14 cellular contexts compared by ENCODE assay signal in the genomic region with DNA sequence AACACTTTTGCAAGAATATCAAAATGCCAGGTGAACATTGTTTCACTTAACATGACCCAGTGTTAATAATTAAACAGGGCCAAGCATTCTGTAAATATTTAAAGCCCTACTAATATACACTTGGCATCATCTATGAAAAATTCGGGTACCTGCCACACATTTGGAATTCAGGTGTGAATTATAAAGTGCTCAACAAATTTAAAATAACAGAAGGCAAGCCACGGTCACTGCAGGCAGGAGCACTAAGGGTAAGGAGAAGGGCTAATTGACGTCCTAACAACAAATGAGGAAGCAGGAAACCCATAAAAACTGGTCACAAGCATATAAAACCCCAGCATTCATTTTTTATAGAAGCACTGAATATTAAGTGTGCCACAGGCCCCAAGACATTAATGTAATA.
"Had no signal": no experiment of that assay in that cellular context is flagged by ENCODE, and none has a peak within 500 bp of the region (broad histone marks: within the 10 kb centered on the region; RNA-seq: fewer than 3 reads in every experiment).

No MANE protein-coding gene starts in this region.

- H3K9me3 Mint-ChIP-seq: activated T-helper 2 cell treated with anti-CD3 and anti-CD28 coated beads, Interferon-gamma antibody, Interleukin-2, Interleukin-4, amounts not matched to agents 10 μg/mL and 5 μg/mL and 100 μg/mL, durations not matched to agents 14 hours and 24 hours and 36 hours; naive thymus-derived CD8-positive, alpha-beta T cell had no signal

- H3K36me3 Mint-ChIP-seq: naive thymus-derived CD8-positive, alpha-beta T cell had no signal

- H3K4me3 ChIP-seq: adrenal gland, heart left ventricle, psoas muscle, sigmoid colon, testis had no signal

- H3K27me3 ChIP-seq: adrenal gland, foreskin keratinocyte, heart left ventricle, sigmoid colon, testis had no signal

- H3K27ac ChIP-seq: adrenal gland, foreskin keratinocyte, heart left ventricle, psoas muscle, sigmoid colon, testis had no signal

- ATAC-seq: foreskin keratinocyte; heart left ventricle; naive thymus-derived CD8-positive, alpha-beta T cell; psoas muscle had no signal

- DNase-seq: activated CD4-positive, alpha-beta T cell treated with anti-CD3 and anti-CD28 coated beads, Interleukin-2, amount 50 U/mL, for 1 hour; activated naive CD4-positive, alpha-beta T cell treated with anti-CD3 and anti-CD28 coated beads, Interleukin-2, amount 50 U/mL, for 16 hours; activated T-cell treated with anti-CD3 and anti-CD28 coated beads for 4 hours; adrenal gland; foreskin keratinocyte; heart left ventricle; islet precursor cell; naive thymus-derived CD8-positive, alpha-beta T cell; psoas muscle; sigmoid colon; stimulated activated naive CD4-positive, alpha-beta T cell treated with Interleukin-2 at 50 U/mL for 16 hours; T-helper 2 cell; testis had no signal

- H3K27ac Mint-ChIP-seq: activated T-helper 2 cell treated with anti-CD3 and anti-CD28 coated beads, Interferon-gamma antibody, Interleukin-2, Interleukin-4, amounts not matched to agents 10 μg/mL and 5 μg/mL and 100 μg/mL, durations not matched to agents 14 hours and 24 hours and 36 hours; naive thymus-derived CD8-positive, alpha-beta T cell had no signal

- H3K36me3 ChIP-seq: adrenal gland, heart left ventricle, sigmoid colon had no signal

- H3K4me3 Mint-ChIP-seq: naive thymus-derived CD8-positive, alpha-beta T cell had no signal

- H3K9me3 ChIP-seq: adrenal gland, psoas muscle, sigmoid colon, testis had no signal

- H3K4me1 ChIP-seq: adrenal gland, foreskin keratinocyte, heart left ventricle, psoas muscle, sigmoid colon, testis had no signal
